10 cellular contexts compared by ENCODE assay signal in the genomic region with DNA sequence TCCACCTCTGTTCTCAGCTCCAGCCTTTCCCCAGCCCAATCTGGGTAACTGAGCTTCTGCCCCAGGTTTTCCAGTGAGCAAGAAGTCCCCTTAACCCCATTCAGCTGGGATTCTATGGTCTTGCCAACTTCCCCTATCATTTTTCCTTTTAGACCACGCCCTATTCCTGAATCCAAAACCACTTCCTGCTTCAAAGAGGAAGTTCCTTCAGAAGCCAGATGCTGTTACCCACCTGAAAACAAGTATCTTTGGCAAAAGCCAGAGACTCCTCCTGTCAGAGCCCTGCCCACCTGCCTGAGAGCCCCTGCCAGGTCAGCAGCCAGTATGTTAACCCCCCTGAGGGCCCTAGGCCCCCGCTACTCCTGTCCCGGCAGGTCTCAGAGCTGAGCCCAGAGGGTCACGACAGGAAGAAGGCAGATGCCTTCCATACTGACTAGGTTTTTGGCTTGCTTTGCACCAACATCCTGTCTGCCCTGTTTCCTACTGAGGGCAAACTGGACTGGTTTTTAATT. TPM values are rescaled to one million over a fixed set of nuclear protein-coding genes. Genes with fewer than 3 reads are reported as not detected.
DNase-seq lines count a peak whose midpoint lies in the region; ATAC-seq, FAIRE-seq and TF ChIP-seq lines count a peak whose summit lies in the region.
"Had no signal": no experiment of that assay in that cellular context is flagged by ENCODE, and none has a peak within 500 bp of the region (broad histone marks: within the 10 kb centered on the region; RNA-seq: fewer than 3 reads in every experiment).

No MANE protein-coding gene starts in this region.

- peaks cover 18% of the 10 kb centered on the region for H3K79me2 ChIP-seq in PC-3 (ENCODE audit: low read length)

- TF ChIP-seq CTCF in PC-3 (conservative IDR thresholded peaks at IDR 0.05; ENCODE audit: low read depth, low read length) (no peak), epithelial cell of esophagus (IDR thresholded peaks at IDR 0.05; ENCODE audit: insufficient read depth, low read depth, low read length, missing control alignments) (no peak), spleen (IDR thresholded peaks at IDR 0.05 in 8 of 11, conservative IDR thresholded peaks at IDR 0.05 in 3 of 11) (no peak)

- intact Hi-C loops in PC-3 (cut with micrococcal nuclease) (loop anchor here (1.0 kb wide), 1 partner anchor 10 kb away; no protein-coding TSS in a partner anchor), spleen (cut with DNase I; ENCODE audit: low total_unique reads) (no loop called here)

- H3K4me1 ChIP-seq in PC-3 (ENCODE audit: insufficient read depth, low read length) (peaks cover 70% of the 10 kb centered on the region), spleen (peaks cover 24 to 80% (median 58%) of the 10 kb centered on the region in 6 donors)

- H3K9me3 ChIP-seq in PC-3 (ENCODE audit: low read length), result no peaks in the 10 kb centered on the region
- no peaks in the 10 kb centered on the region for H3K9me3 ChIP-seq in spleen

- H3K36me3 ChIP-seq in PC-3 (ENCODE audit: low read depth, low read length), result no peaks in the 10 kb centered on the region
- H3K36me3 ChIP-seq in spleen, result no peaks in the 10 kb centered on the region

- WGBS in spleen, 5 donors, result 11 to 22% (median 15%) methylated on average over 4 of the region's 4 CpGs

- H3K4me2 ChIP-seq in PC-3 (ENCODE audit: low read length), result peak overlapping the region; percentile 84

- CTCF ChIA-PET in PC-3 (lab: Charles Lee), result no interaction called here

- DNase-seq in NCI-H345 (lab: John Stamatoyannopoulos, UW), result peak; percentile 14
- DNase-seq in NCI-H345 treated with DMSO at 0.1 percent for 48 hours (lab: John Stamatoyannopoulos, UW; ENCODE audit: unreplicated experiment), result no peak
- DNase-seq in PC-3, result peak; percentile 94
- DNase-seq in epithelial cell of esophagus (ENCODE audit: low read depth), result peak; percentile 91
- DNase-seq in spleen, result no peak
- DNase-seq in HUDEP-2 (lab: John Stamatoyannopoulos, UW; ENCODE audit: unreplicated experiment in 76 of 76), result no peak
- no peak for DNase-seq in H54 (ENCODE audit: insufficient read length, low spot score)
- DNase-seq: NCI-H1436 treated with DMSO at 0.1 percent for 48 hours had no signal

- H2AFZ ChIP-seq in PC-3 (ENCODE audit: low read length), result no peak overlapping the region; the same call in 1 of the 2 replicates

- peak; percentile 7 for ATAC-seq in PC-3
- ATAC-seq in GM18858 (IDR thresholded peaks at IDR 0.05; ENCODE audit: unreplicated experiment), result no peak

- TF ChIP-seq POLR2A in spleen (IDR thresholded peaks at IDR 0.05) (no peak), H54 (IDR thresholded peaks at IDR 0.05; ENCODE audit: low read depth, low read length) (no peak)

- H3K4me3 ChIP-seq in PC-3 (ENCODE audit: low read length), result peak overlapping the region; percentile 50; the same call in 1 of the 2 replicates
- no peak overlapping the region for H3K4me3 ChIP-seq in epithelial cell of esophagus (ENCODE audit: low read length)
- H3K4me3 ChIP-seq in spleen, result peak overlapping the region in 1 of 8 donors; percentile 14

- peaks cover 30% of the 10 kb centered on the region for H3F3A ChIP-seq in PC-3 (ENCODE audit: low read length, unreplicated experiment)

- TSS peak; percentile 17 for BruUV-seq in PC-3 (replicated peaks; lab: Mats Ljungman, UMichigan)

- no peaks in the 10 kb centered on the region for H3K27me3 ChIP-seq in PC-3 (ENCODE audit: low read length)
- H3K27me3 ChIP-seq in spleen (replicated peaks in 1 of 7), result no peaks in the 10 kb centered on the region

- H3K9ac ChIP-seq in PC-3 (ENCODE audit: low read length), result peak overlapping the region; percentile 89

- POLR2A ChIA-PET in PC-3 (lab: Charles Lee; ENCODE audit: unreplicated experiment), result interaction anchor here (0.5 to 1.0 kb wide), 2 partner anchors 19 to 23 kb away, joined by 3 to 24 read pairs; no protein-coding TSS in a partner anchor

- H3K27ac ChIP-seq in PC-3 (ENCODE audit: low read length) (peak overlapping the region; percentile 99), spleen (peak overlapping the region in 6 of 8 donors; percentile 16 to 81 (median 63))

- H3K9me2 ChIP-seq in PC-3 (replicated peaks; ENCODE audit: low read length), result no peaks in the 10 kb centered on the region

- H4K20me1 ChIP-seq in PC-3 (ENCODE audit: low read length), result no peaks in the 10 kb centered on the region

- no peak for FAIRE-seq in H54 (lab: Jason Lieb, UNC)
- FAIRE-seq: endometrium had no signal

RNA-seq across cellular contexts. Expression of gene MICAL2, which starts 20.3 kb away (rescaled TPM):
- total RNA-seq in PC-3 (2014; rRNA removed) (50.1 and 62.9 TPM in 2 replicates), spleen (10 to 100 TPM; 18.6 to 50.8 (median 36.4) TPM)
- polyA plus RNA-seq in spleen, result 1 to 10 TPM; 1.9 to 4.6 (median 2.2) TPM

Comparison
In these comparisons a context has a peak if more than half of its experiments do, and no peak if none do; other contexts are left out.
1. DNase-seq: peak in NCI-H345 (single experiment), PC-3 (single experiment) and epithelial cell of esophagus (single experiment); none in NCI-H345 treated with DMSO at 0.1 percent for 48 hours (single experiment), spleen (single experiment), HUDEP-2 (0 of 76) and H54 (single experiment).